8 cellular contexts compared by ENCODE assay signal in the genomic region with DNA sequence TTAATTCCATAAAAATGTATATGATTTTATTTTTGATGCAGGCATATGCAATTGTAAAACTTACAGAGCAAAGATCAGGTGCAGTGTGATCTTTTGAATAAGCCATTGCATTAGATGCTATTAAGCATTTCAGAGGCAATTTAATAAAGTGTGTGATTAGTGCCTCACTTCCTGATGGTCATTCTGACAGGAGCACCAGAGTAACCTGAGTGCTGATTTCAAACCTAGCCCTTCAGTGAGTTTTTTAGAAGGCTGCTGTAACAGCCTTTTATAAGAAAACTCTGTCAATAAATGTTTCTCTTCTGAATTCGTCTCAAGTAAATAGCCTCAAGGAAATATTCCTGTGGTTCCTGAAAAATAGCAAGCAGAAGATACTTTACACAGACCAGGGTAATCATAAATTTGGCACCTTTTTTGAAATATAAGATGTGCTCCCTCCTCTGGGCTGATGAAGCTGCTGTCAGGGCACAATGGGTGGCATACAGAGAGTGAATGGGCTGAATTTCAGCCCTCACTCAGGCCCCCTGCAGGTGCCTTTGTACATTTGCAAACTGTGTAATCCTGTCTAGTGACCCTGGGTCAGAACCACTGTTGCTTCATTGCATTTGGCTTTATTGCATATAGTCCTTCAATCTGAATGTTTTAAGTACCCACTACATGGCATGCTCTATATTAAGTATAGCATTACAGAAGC.
DNase-seq lines count a peak whose midpoint lies in the region; ATAC-seq and TF ChIP-seq lines count a peak whose summit lies in the region.

No MANE protein-coding gene starts in this region.

- intact Hi-C loops in body of pancreas (cut with DNase I) (no loop called here), psoas muscle (cut with DNase I) (no loop called here), uterus (cut with DNase I; ENCODE audit: low total_unique reads) (no loop called here)

- peak; percentile 4 for DNase-seq in EL
- DNase-seq in Kasumi-1 (lab: John Stamatoyannopoulos, UW): peak; percentile 22 to 38
- peak in 1 of 4 donors; percentile 8 for DNase-seq in body of pancreas
- no peak for DNase-seq in psoas muscle
- DNase-seq in DMS153 treated with DMSO at 0.1 percent for 48 hours (lab: John Stamatoyannopoulos, UW; ENCODE audit: unreplicated experiment): no peak
- no peak for DNase-seq in T-helper 9 cell
- no peak for DNase-seq in uterus

- H3K27me3 ChIP-seq in body of pancreas (no peaks in the 10 kb centered on the region), psoas muscle (ENCODE audit: insufficient read depth in 3 of 3, low read length in 2 of 3) (no peaks in the 10 kb centered on the region), uterus (no peaks in the 10 kb centered on the region)

- H3K36me3 ChIP-seq in body of pancreas (replicated peaks in 1 of 2; ENCODE audit: insufficient read depth in 1 of 2, low read depth in 2 of 2): no peaks in the 10 kb centered on the region
- no peaks in the 10 kb centered on the region for H3K36me3 ChIP-seq in psoas muscle (ENCODE audit: insufficient read depth in 1 of 2, low read depth in 1 of 2)
- no peaks in the 10 kb centered on the region for H3K36me3 ChIP-seq in uterus

- peaks cover 27% of the 10 kb centered on the region for H3K4me1 ChIP-seq in body of pancreas
- peaks cover 10% of the 10 kb centered on the region for H3K4me1 ChIP-seq in psoas muscle
- peaks cover 0 to 7% of the 10 kb centered on the region in 2 donors for H3K4me1 ChIP-seq in uterus

- ATAC-seq in GM21423 (IDR thresholded peaks at IDR 0.05; ENCODE audit: unreplicated experiment): peak; percentile 72
- no peak for ATAC-seq in body of pancreas
- ATAC-seq in psoas muscle: peak in 3 of 4 donors; percentile 35 to 70 (median 47)

- 56 to 67% methylated on average over 1 of the region's 1 CpG for WGBS in body of pancreas, 2 donors
- 79 to 88% (median 88%) methylated on average over 1 of the region's 1 CpG for WGBS in psoas muscle, 3 donors

- TF ChIP-seq POLR2A in body of pancreas (IDR thresholded peaks at IDR 0.05) (no peak), uterus (IDR thresholded peaks at IDR 0.05) (no peak)

- H3K9me3 ChIP-seq in body of pancreas (no peaks in the 10 kb centered on the region), psoas muscle (no peaks in the 10 kb centered on the region), uterus (no peaks in the 10 kb centered on the region)

- no peak overlapping the region for H3K4me3 ChIP-seq in body of pancreas
- no peak overlapping the region for H3K4me3 ChIP-seq in psoas muscle
- no peak overlapping the region for H3K4me3 ChIP-seq in uterus

- TF ChIP-seq CTCF in body of pancreas (IDR thresholded peaks at IDR 0.05): peak in 4 of 7 experiments; percentile 10 to 29 (median 20)
- TF ChIP-seq CTCF in psoas muscle (IDR thresholded peaks at IDR 0.05): peak; percentile 19
- TF ChIP-seq CTCF in uterus (IDR thresholded peaks at IDR 0.05): no peak

- no peak overlapping the region for H3K27ac ChIP-seq in body of pancreas
- H3K27ac ChIP-seq in psoas muscle: no peak overlapping the region
- peak overlapping the region in 1 of 2 donors; percentile 71 for H3K27ac ChIP-seq in uterus

Comparison
In these comparisons a context has a peak if more than half of its experiments do, and no peak if none do; other contexts are left out.
1. DNase-seq: peak in EL (single experiment) and Kasumi-1 (2 of 2); none in psoas muscle (0 of 2), DMS153 treated with DMSO at 0.1 percent for 48 hours (single experiment), T-helper 9 cell (single experiment) and uterus (0 of 2).
2. CTCF ChIP-seq: peak in body of pancreas (4 of 7) and psoas muscle (single experiment); none in uterus (0 of 4).